16 cellular contexts compared by ENCODE assay signal in genomic region chr4:23878912-23879732, GRCh38. TPM values are rescaled to one million over a fixed set of nuclear protein-coding genes. Genes with fewer than 3 reads are reported as not detected.
DNase-seq lines count a peak whose midpoint lies in the region; ATAC-seq, FAIRE-seq and TF ChIP-seq lines count a peak whose summit lies in the region.
"Had no signal": no experiment of that assay in that cellular context is flagged by ENCODE, and none has a peak within 500 bp of the region (broad histone marks: within the 10 kb centered on the region; RNA-seq: fewer than 3 reads in every experiment).

No MANE protein-coding gene starts in this region.

- peak; percentile 7 for DNase-seq in NCI-H2107 treated with DMSO at 0.1 percent for 48 hours (lab: John Stamatoyannopoulos, UW; ENCODE audit: unreplicated experiment)
- DNase-seq in NCI-H2107 (lab: John Stamatoyannopoulos, UW): no peak
- DNase-seq in astrocyte of the hippocampus (ENCODE audit: low read depth, low spot score): peak; percentile 89
- no peak for DNase-seq in kidney
- no peak for DNase-seq in suprapubic skin (ENCODE audit: low spot score in 2 of 2)
- DNase-seq in HuH-7 (ENCODE audit: low spot score): no peak
- no peak for DNase-seq in DMS 273 treated with DMSO at 0.1 percent for 48 hours (lab: John Stamatoyannopoulos, UW)
- DNase-seq: activated gamma-delta T cell treated with Interleukin-2 at 50 U/mL for 16 hours; CD8-positive, alpha-beta memory T cell; glutamatergic neuron; GM23248; NCI-H2171 treated with DMSO at 0.1 percent for 48 hours; nephron progenitor cell had no signal

- no peaks in the 10 kb centered on the region for H3K9me3 ChIP-seq in kidney (ENCODE audit: control insufficient read depth in 1 of 2, low read length in 2 of 2)
- H3K9me3 ChIP-seq in suprapubic skin: no peaks in the 10 kb centered on the region
- H3K9me3 ChIP-seq: A549 had no signal

- no peak for TF ChIP-seq CTCF in kidney (IDR thresholded peaks at IDR 0.05; ENCODE audit: borderline replicate concordance, extremely low read depth, insufficient read depth)
- TF ChIP-seq CTCF in suprapubic skin (IDR thresholded peaks at IDR 0.05): no peak

- H3K9ac ChIP-seq in kidney (ENCODE audit: low read length in 2 of 2): peak overlapping the region in 1 of 2 donors; percentile 35
- H3K9ac ChIP-seq: GM23248 had no signal

- no peak for TF ChIP-seq POLR2A in suprapubic skin (IDR thresholded peaks at IDR 0.05)

- H3K27me3 ChIP-seq in suprapubic skin: no peaks in the 10 kb centered on the region

- peak overlapping the region; percentile 72 to 87 for H3K27ac ChIP-seq in kidney (ENCODE audit: low read depth in 2 of 2, low read length in 2 of 2)
- H3K27ac ChIP-seq in suprapubic skin: peak overlapping the region; percentile 4
- H3K27ac ChIP-seq: A549, GM23248 had no signal

- no peak for TF ChIP-seq EP300 in suprapubic skin (IDR thresholded peaks at IDR 0.05)

- H3K4me3 ChIP-seq in kidney (ENCODE audit: low read length in 2 of 2) (no peak overlapping the region), suprapubic skin (no peak overlapping the region)
- H3K4me3 ChIP-seq: A549, GM23248 had no signal

- no peak for ATAC-seq in GM19351 (IDR thresholded peaks at IDR 0.05; ENCODE audit: unreplicated experiment)
- ATAC-seq: A549 had no signal

- H3K36me3 ChIP-seq in kidney (ENCODE audit: control insufficient read depth in 1 of 2, insufficient read depth in 2 of 2, low read length in 2 of 2): peaks cover 3 to 16% of the 10 kb centered on the region in 2 donors
- no peaks in the 10 kb centered on the region for H3K36me3 ChIP-seq in suprapubic skin

- H3K4me1 ChIP-seq in kidney (ENCODE audit: control insufficient read depth in 1 of 2, insufficient read depth in 1 of 2, low read depth in 1 of 2, low read length in 2 of 2) (peaks cover 38 to 55% of the 10 kb centered on the region in 2 donors), suprapubic skin (no peaks in the 10 kb centered on the region)
- H3K4me1 ChIP-seq: A549 had no signal

- FAIRE-seq in kidney (lab: Jason Lieb, UNC): no peak
- FAIRE-seq: A549 had no signal

- WGBS in suprapubic skin: 69% methylated on average over 7 of the region's 7 CpGs

- intact Hi-C loops in kidney (cut with DNase I): no loop called here

RNA-seq across cellular contexts. Expression of gene PPARGC1A, which starts 10.7 kb away (rescaled TPM):
- total RNA-seq in kidney (80.8 TPM), suprapubic skin (10 to 100 TPM; 10.5 to 33.4 (median 13.2) TPM)
- polyA plus RNA-seq in kidney (ENCODE audit: insufficient read depth, low read depth, low replicate concordance): 22.8 TPM
- total RNA-seq: activated CD8-positive, alpha-beta memory T cell treated with anti-CD3 and anti-CD28 coated beads for 36 hours; CD8-positive, alpha-beta memory T cell; GM23248 had no signal
- polyA plus RNA-seq: CD8-positive, alpha-beta memory T cell; GM23248 had no signal

Comparison
In these comparisons a context has a peak if more than half of its experiments do, and no peak if none do; other contexts are left out.
1. DNase-seq: peak in NCI-H2107 treated with DMSO at 0.1 percent for 48 hours (single experiment) and astrocyte of the hippocampus (single experiment); none in NCI-H2107 (single experiment), kidney (single experiment), suprapubic skin (0 of 2), HuH-7 (single experiment) and DMS 273 treated with DMSO at 0.1 percent for 48 hours (single experiment).